In genomic region chr9:128689293-128689770, GRCh38 we compare ENCODE assay signal across 8 cellular contexts. TPM values are rescaled to one million over a fixed set of nuclear protein-coding genes. Genes with fewer than 3 reads are reported as not detected.
DNase-seq lines count a peak whose midpoint lies in the region; ATAC-seq and TF ChIP-seq lines count a peak whose summit lies in the region.

No MANE protein-coding gene starts in this region.

- TF ChIP-seq POLR2A in erythroblast (IDR thresholded peaks at IDR 0.05; ENCODE audit: low read length) (peak; percentile 11), vagina (IDR thresholded peaks at IDR 0.05) (no peak)

- no peaks in the 10 kb centered on the region for H3K9me3 ChIP-seq in vagina

- H3K9me3 Mint-ChIP-seq in activated B cell treated with CpG ODN at 0.5 μM for 24 hours, result no peaks in the 10 kb centered on the region
- H3K9me3 Mint-ChIP-seq in naive thymus-derived CD8-positive, alpha-beta T cell, result no peaks in the 10 kb centered on the region

- peak overlapping the region; percentile 79 to 97 for H3K4me3 ChIP-seq in vagina

- H3K4me3 Mint-ChIP-seq in activated B cell treated with CpG ODN at 0.5 μM for 24 hours, result peak overlapping the region; percentile 64
- H3K4me3 Mint-ChIP-seq in naive thymus-derived CD8-positive, alpha-beta T cell, result peak overlapping the region in 9 of 10 donors; percentile 18 to 85 (median 58)

- no peaks in the 10 kb centered on the region for H3K27me3 Mint-ChIP-seq in activated B cell treated with CpG ODN at 0.5 μM for 24 hours
- no peaks in the 10 kb centered on the region for H3K27me3 Mint-ChIP-seq in naive thymus-derived CD8-positive, alpha-beta T cell

- CTCF ChIA-PET in activated B cell treated with CpG ODN at 0.5 μM for 24 hours (lab: Charles Lee), result no interaction called here

- H3K36me3 Mint-ChIP-seq in activated B cell treated with CpG ODN at 0.5 μM for 24 hours (ENCODE audit: low read depth), result peaks cover 51% of the 10 kb centered on the region
- H3K36me3 Mint-ChIP-seq in naive thymus-derived CD8-positive, alpha-beta T cell, result peaks cover 0 to 40% (median 14%) of the 10 kb centered on the region in 3 donors

- intact Hi-C loops in activated B cell treated with CpG ODN at 0.5 μM for 24 hours (cut with micrococcal nuclease), result loop anchor here (1.0 to 10.0 kb wide), 7 partner anchors 13 to 365 kb away; partner anchors contain the start of genes COQ4, GLE1, KYAT1 and LRRC8A
- intact Hi-C loops in vagina (cut with DNase I), result loop anchor here (10.0 kb wide), 1 partner anchor 135 kb away; the partner anchor contains the start of gene SPTAN1

- H3K36me3 ChIP-seq in vagina, result peaks cover 0 to 31% of the 10 kb centered on the region in 2 donors

- no peak overlapping the region for H3K27ac Mint-ChIP-seq in activated B cell treated with CpG ODN at 0.5 μM for 24 hours
- peak overlapping the region in 5 of 10 donors; percentile 33 to 74 (median 66) for H3K27ac Mint-ChIP-seq in naive thymus-derived CD8-positive, alpha-beta T cell

- TF ChIP-seq CTCF in activated B cell treated with CpG ODN at 0.5 μM for 24 hours (IDR thresholded peaks at IDR 0.05) (no peak), vagina (IDR thresholded peaks at IDR 0.05) (no peak)

- H3K4me1 Mint-ChIP-seq in activated B cell treated with CpG ODN at 0.5 μM for 24 hours, result peaks cover 72% of the 10 kb centered on the region
- H3K4me1 Mint-ChIP-seq in naive thymus-derived CD8-positive, alpha-beta T cell, result peaks cover 36 to 67% (median 63%) of the 10 kb centered on the region in 4 donors

- peak; percentile 27 for ATAC-seq in HG03280 (IDR thresholded peaks at IDR 0.05; ENCODE audit: unreplicated experiment)
- peak; percentile 22 for ATAC-seq in activated B cell treated with CpG ODN at 0.5 μM for 24 hours (ENCODE audit: low read depth)
- peak; percentile 15 to 23 for ATAC-seq in naive thymus-derived CD8-positive, alpha-beta T cell

- peak; percentile 25 to 38 for DNase-seq in activated CD4-positive, alpha-beta T cell treated with anti-CD3 and anti-CD28 coated beads for 24 hours (ENCODE audit: low read depth in 2 of 2)
- no peak for DNase-seq in activated CD4-positive, alpha-beta T cell treated with anti-CD3 and anti-CD28 coated beads for 1 hour
- DNase-seq in activated B cell treated with CpG ODN at 0.5 μM for 24 hours, result no peak
- peak; percentile 81 to 88 for DNase-seq in erythroblast (lab: John Stamatoyannopoulos, UW)
- DNase-seq in naive thymus-derived CD8-positive, alpha-beta T cell, result peak in 5 of 10 donors; percentile 37 to 81 (median 52)
- no peak for DNase-seq in vagina (ENCODE audit: extremely low spot score in 2 of 2)
- DNase-seq in HPDE6-E6E7 (ENCODE audit: extremely low spot score), result no peak

- H3K27me3 ChIP-seq in vagina, result no peaks in the 10 kb centered on the region

- peak overlapping the region; percentile 97 for H3K27ac ChIP-seq in vagina

- POLR2A ChIA-PET in activated B cell treated with CpG ODN at 0.5 μM for 24 hours (lab: Charles Lee), result interaction anchor here (0.5 to 3.8 kb wide), 24 partner anchors 9 to 662 kb away, joined by 3 to 16 read pairs (median 4); partner anchors contain the start of genes DYNC2I2, ENDOG, PKN3 and SPTAN1
- POLR2A ChIA-PET in naive thymus-derived CD8-positive, alpha-beta T cell (lab: Charles Lee), result interaction anchor here (0.6 to 4.5 kb wide), 23 partner anchors 8 to 391 kb away, joined by 3 to 34 read pairs (median 4); partner anchors contain the start of genes DOLPP1, DYNC2I2, ENDOG and KYAT1

- H3K4me1 ChIP-seq in vagina, result peaks cover 41% of the 10 kb centered on the region

RNA-seq across cellular contexts. Expression of gene SET, which starts 0.3 kb away (rescaled TPM):
- total RNA-seq in activated B cell treated with CpG ODN at 0.5 μM for 24 hours (762 and 801 TPM in 2 replicates), vagina (137 TPM)
- total RNA-seq in naive thymus-derived CD8-positive, alpha-beta T cell, result 100 to 1,000 TPM; 314 to 325 TPM
- polyA plus RNA-seq in naive thymus-derived CD8-positive, alpha-beta T cell, result 100 to 1,000 TPM; 179 to 229 (median 209) TPM

RNA-seq across cellular contexts. Expression of gene PKN3, which starts 13.0 kb away (rescaled TPM):
- total RNA-seq in activated B cell treated with CpG ODN at 0.5 μM for 24 hours (16.9 and 17.4 TPM in 2 replicates), vagina (8.3 TPM)
- total RNA-seq in naive thymus-derived CD8-positive, alpha-beta T cell, result 1 to 10 TPM; 1.8 to 2.2 TPM
- polyA plus RNA-seq in naive thymus-derived CD8-positive, alpha-beta T cell, result 1 to 10 TPM in 2 of 3 donors, under 1 TPM in 1; 0.98 to 1.5 (median 1.0) TPM

RNA-seq across cellular contexts. Expression of gene DYNC2I2, which starts 32.7 kb away (rescaled TPM):
- total RNA-seq in activated B cell treated with CpG ODN at 0.5 μM for 24 hours (58.0 and 60.2 TPM in 2 replicates), vagina (46.9 TPM)
- total RNA-seq in naive thymus-derived CD8-positive, alpha-beta T cell, result 1 to 10 TPM; 6.0 to 8.3 TPM
- 1 to 10 TPM; 2.7 to 4.1 (median 3.9) TPM for polyA plus RNA-seq in naive thymus-derived CD8-positive, alpha-beta T cell

RNA-seq across cellular contexts. Expression of gene ZDHHC12, which starts 34.6 kb away (rescaled TPM):
- 40.0 and 40.7 TPM in 2 replicates for total RNA-seq in activated B cell treated with CpG ODN at 0.5 μM for 24 hours
- 10 to 100 TPM; 24.2 to 30.7 TPM for total RNA-seq in naive thymus-derived CD8-positive, alpha-beta T cell
- 10 to 100 TPM; 51.7 to 75.5 (median 64.3) TPM for polyA plus RNA-seq in naive thymus-derived CD8-positive, alpha-beta T cell
- total RNA-seq in vagina, result 19.4 TPM

Comparison
In these comparisons a context has a peak if more than half of its experiments do, and no peak if none do; other contexts are left out.
1. DNase-seq: peak in activated CD4-positive, alpha-beta T cell treated with anti-CD3 and anti-CD28 coated beads for 24 hours (2 of 2) and erythroblast (2 of 2); none in activated CD4-positive, alpha-beta T cell treated with anti-CD3 and anti-CD28 coated beads for 1 hour (single experiment), activated B cell treated with CpG ODN at 0.5 μM for 24 hours (single experiment), vagina (0 of 2) and HPDE6-E6E7 (single experiment).
2. Peak in every context shown above with its lines, with median percentiles within 50 percentile points of each other: ATAC-seq.